Comparison of ENCODE assay signal across 13 cellular contexts in genomic region chr1:8902765-8903164, GRCh38. TPM values are rescaled to one million over a fixed set of nuclear protein-coding genes. Genes with fewer than 3 reads are reported as not detected.
DNase-seq lines count a peak whose midpoint lies in the region; ATAC-seq and TF ChIP-seq lines count a peak whose summit lies in the region.
"Had no signal": no experiment of that assay in that cellular context is flagged by ENCODE, and none has a peak within 500 bp of the region (broad histone marks: within the 10 kb centered on the region; RNA-seq: fewer than 3 reads in every experiment).

No MANE protein-coding gene starts in this region.

- 62 to 65% methylated on average over 5 of the region's 5 CpGs for WGBS in lower leg skin, 2 donors

- H3K4me1 ChIP-seq in upper lobe of right lung = peaks cover 7% of the 10 kb centered on the region
- H3K4me1 ChIP-seq: prostate gland had no signal

- no peaks in the 10 kb centered on the region for H3K36me3 ChIP-seq in upper lobe of right lung
- H3K36me3 ChIP-seq: prostate gland had no signal

- intact Hi-C loops in upper lobe of right lung (cut with DNase I) (no loop called here), lower leg skin (cut with DNase I; ENCODE audit: low total_unique reads) (no loop called here)

- no peaks in the 10 kb centered on the region for H3K9me3 ChIP-seq in upper lobe of right lung
- H3K9me3 ChIP-seq: prostate gland had no signal

- H3K27ac ChIP-seq in VCaP (peak overlapping the region; percentile 76; the same call in 1 of the 2 replicates), upper lobe of right lung (peak overlapping the region; percentile 24)

- TF ChIP-seq CTCF in VCaP (conservative IDR thresholded peaks at IDR 0.05) = no peak
- TF ChIP-seq CTCF in upper lobe of right lung (IDR thresholded peaks at IDR 0.05) = peak; percentile 5
- no peak for TF ChIP-seq CTCF in lower leg skin (IDR thresholded peaks at IDR 0.05)

- no peak for ATAC-seq in activated naive CD4-positive, alpha-beta T cell treated with anti-CD3 and anti-CD28 coated beads, Interleukin-2, amount 50 U/mL, for 72 hours
- no peak for ATAC-seq in upper lobe of right lung
- ATAC-seq: activated T-cell treated with anti-CD3 and anti-CD28 coated beads, Interleukin-2, amount 50 U/mL, for 4 hours had no signal

- peaks cover 0 to 7% of the 10 kb centered on the region in 2 donors for H3K9me3 Mint-ChIP-seq in activated naive CD4-positive, alpha-beta T cell treated with anti-CD3 and anti-CD28 coated beads, Interleukin-2, amount 50 U/mL, for 72 hours
- H3K9me3 Mint-ChIP-seq: activated T-cell treated with anti-CD3 and anti-CD28 coated beads, Interleukin-2, amount 50 U/mL, for 4 hours had no signal

- H3K27me3 ChIP-seq in upper lobe of right lung = no peaks in the 10 kb centered on the region

- DNase-seq in activated naive CD4-positive, alpha-beta T cell treated with anti-CD3 and anti-CD28 coated beads, Interleukin-2, amount 50 U/mL, for 72 hours (ENCODE audit: low spot score in 2 of 2) = no peak
- DNase-seq in activated naive CD4-positive, alpha-beta T cell (lab: John Stamatoyannopoulos, UW) = no peak
- peak; percentile 36 for DNase-seq in fibroblast of gingiva (ENCODE audit: low read depth)
- DNase-seq in upper lobe of right lung = no peak
- no peak for DNase-seq in mesenteric fat pad (ENCODE audit: low spot score)
- DNase-seq in lower leg skin (ENCODE audit: low spot score in 2 of 2) = no peak
- no peak for DNase-seq in germinal center (ENCODE audit: low spot score)
- DNase-seq: activated T-cell treated with anti-CD3 and anti-CD28 coated beads, Interleukin-2, amount 50 U/mL, for 4 hours; COR-L47; NCI-H526 treated with DMSO at 0.1 percent for 48 hours had no signal

- no peak for TF ChIP-seq POLR2A in lower leg skin (IDR thresholded peaks at IDR 0.05)

- H3K36me3 Mint-ChIP-seq in activated naive CD4-positive, alpha-beta T cell treated with anti-CD3 and anti-CD28 coated beads, Interleukin-2, amount 50 U/mL, for 72 hours = peaks cover 12 to 37% of the 10 kb centered on the region in 2 donors

- H3K27ac Mint-ChIP-seq in activated naive CD4-positive, alpha-beta T cell treated with anti-CD3 and anti-CD28 coated beads, Interleukin-2, amount 50 U/mL, for 72 hours = peak overlapping the region; percentile 12 to 100

- H3K4me3 ChIP-seq in upper lobe of right lung (no peak overlapping the region), lower leg skin (ENCODE audit: low read depth, poor library complexity, severe bottlenecking) (no peak overlapping the region)
- H3K4me3 ChIP-seq: prostate gland had no signal

RNA-seq across cellular contexts. Expression of gene ENO1, which starts 24.3 kb away (rescaled TPM):
- 1,000 to 10,000 TPM; 1,473 to 3,739 TPM for total RNA-seq in activated naive CD4-positive, alpha-beta T cell treated with anti-CD3 and anti-CD28 coated beads, Interleukin-2, amount 50 U/mL, for 72 hours
- total RNA-seq in upper lobe of right lung = 640 TPM
- 863 TPM for total RNA-seq in mesenteric fat pad
- 100 to 1,000 TPM; 351 to 688 (median 453) TPM for total RNA-seq in lower leg skin

RNA-seq across cellular contexts. Expression of gene CA6, which starts 42.9 kb away (rescaled TPM):
- 1 to 10 TPM in 1 of 2 donors, under 1 TPM in 1; 0.66 to 1.7 TPM for total RNA-seq in activated naive CD4-positive, alpha-beta T cell treated with anti-CD3 and anti-CD28 coated beads, Interleukin-2, amount 50 U/mL, for 72 hours
- total RNA-seq in upper lobe of right lung (not detected), mesenteric fat pad (not detected), lower leg skin (10 to 100 TPM; 17.4 to 38.0 (median 26.6) TPM)
- total RNA-seq: lung microvascular endothelial cell, prostate gland had no signal

Comparison
In these comparisons a context has a peak if more than half of its experiments do, and no peak if none do; other contexts are left out.
1. RNA of gene CA6, which starts 42.9 kb away (total RNA-seq): 17.4 to 38.0 TPM in lower leg skin; 0.66 to 1.7 TPM in activated naive CD4-positive, alpha-beta T cell treated with anti-CD3 and anti-CD28 coated beads, Interleukin-2, amount 50 U/mL, for 72 hours, not detected in upper lobe of right lung (single experiment) and not detected in mesenteric fat pad (single experiment); every median in the first group is over 4 times any median in the second.